7 cellular contexts compared by ENCODE assay signal in genomic region chr18:69349912-69350597, GRCh38. TPM values are rescaled to one million over a fixed set of nuclear protein-coding genes. Genes with fewer than 3 reads are reported as not detected.
"Had no signal": no experiment of that assay in that cellular context is flagged by ENCODE, and none has a peak within 500 bp of the region (broad histone marks: within the 10 kb centered on the region; RNA-seq: fewer than 3 reads in every experiment).

No MANE protein-coding gene starts in this region.

- H3K4me1 Mint-ChIP-seq: IgD-negative memory B cell had no signal

- H3K27me3 Mint-ChIP-seq: IgD-negative memory B cell had no signal

- H3K27ac Mint-ChIP-seq: IgD-negative memory B cell had no signal

- DNase-seq: GM23248, GOT3, H7, KBM-7 had no signal

- H3K4me3 ChIP-seq: GM23248, HAP-1 had no signal

- H3K4me1 ChIP-seq: HAP-1 had no signal

- H3K4me3 Mint-ChIP-seq: IgD-negative memory B cell had no signal

- H3K27ac ChIP-seq: GM23248 had no signal

- H3K9me3 ChIP-seq: HAP-1 had no signal

- H3K36me3 ChIP-seq: HAP-1 had no signal

RNA-seq across cellular contexts. Expression of gene DOK6, which starts 50.6 kb away (rescaled TPM):
- total RNA-seq: HT-29 had no signal
